Comparison of ENCODE assay signal across 7 cellular contexts in the genomic region with DNA sequence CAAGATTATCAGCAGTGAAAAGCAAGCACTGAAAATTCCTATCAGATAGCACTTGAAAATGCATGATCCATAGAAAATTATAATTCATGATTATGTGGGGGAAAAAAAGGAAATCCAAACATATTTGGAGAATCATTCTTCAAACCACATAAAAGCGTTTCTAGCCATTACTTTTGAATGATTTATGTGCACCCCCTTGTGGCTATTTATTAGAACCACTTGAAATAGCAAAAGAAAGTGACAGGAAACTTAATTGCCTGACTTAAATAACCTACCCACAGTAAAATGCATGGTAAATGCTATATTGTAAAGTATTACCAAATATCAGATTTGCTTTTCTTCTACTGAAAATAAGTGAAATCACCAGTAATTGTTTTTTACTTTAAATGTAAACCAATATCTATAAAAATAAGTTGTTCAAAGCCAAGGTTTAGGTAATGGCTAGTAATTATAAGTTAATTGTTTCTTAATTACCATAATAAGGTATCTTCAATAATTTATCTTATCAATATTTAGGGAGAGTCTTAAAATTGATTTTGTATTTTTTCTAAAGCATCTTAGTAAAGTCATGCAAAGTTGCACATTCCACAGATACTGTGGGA.
DNase-seq lines count a peak whose midpoint lies in the region; ATAC-seq and TF ChIP-seq lines count a peak whose summit lies in the region.

No MANE protein-coding gene starts in this region.

- H3K9me3 ChIP-seq in Panc1 (ENCODE audit: control insufficient read depth, insufficient read depth, low read depth, low read length) = no peaks in the 10 kb centered on the region
- H3K9me3 ChIP-seq in esophagus muscularis mucosa = no peaks in the 10 kb centered on the region

- intact Hi-C loops in Panc1 (cut with micrococcal nuclease; ENCODE audit: unreplicated experiment) = loop anchor here (1.0 to 2.0 kb wide), 3 partner anchors 75 to 279 kb away; no protein-coding TSS in a partner anchor
- intact Hi-C loops in esophagus muscularis mucosa (cut with DNase I) = loop anchor here (2.0 kb wide), 2 partner anchors 171 to 279 kb away; no protein-coding TSS in a partner anchor

- no peak for ATAC-seq in Panc1

- H3K4me1 ChIP-seq in Panc1 (ENCODE audit: control insufficient read depth, insufficient read depth, low read length) = no peaks in the 10 kb centered on the region; the same call in none of the 2 replicates
- H3K4me1 ChIP-seq in esophagus muscularis mucosa = no peaks in the 10 kb centered on the region

- no peak for TF ChIP-seq EP300 in esophagus muscularis mucosa (IDR thresholded peaks at IDR 0.05)

- WGBS in esophagus muscularis mucosa = 0% methylated on average over 1 of the region's 1 CpG

- no TSS peak for BruUV-seq in Panc1 (replicated peaks; lab: Mats Ljungman, UMichigan)

- TF ChIP-seq CTCF in GM13977 (IDR thresholded peaks at IDR 0.05; ENCODE audit: extremely low read depth, insufficient read depth, missing control alignments) (peak; percentile 46), Panc1 (IDR thresholded peaks at IDR 0.05) (peak; percentile 69; the same call in 1 of the 2 replicates), esophagus muscularis mucosa (IDR thresholded peaks at IDR 0.05) (peak; percentile 67 to 71 (median 70)), retinal pigment epithelial cell (conservative IDR thresholded peaks at IDR 0.05; ENCODE audit: low read depth, low read length) (peak; percentile 59)

- H3K4me3 ChIP-seq in Jurkat, Clone E6-1 (ENCODE audit: low read length) = no peak overlapping the region
- H3K4me3 ChIP-seq in Panc1 (ENCODE audit: low read depth in 2 of 2, low read length in 2 of 2) (no peak overlapping the region), esophagus muscularis mucosa (no peak overlapping the region), retinal pigment epithelial cell (ENCODE audit: low read length) (no peak overlapping the region)

- no peaks in the 10 kb centered on the region for H3K27me3 ChIP-seq in Panc1 (ENCODE audit: control insufficient read depth, insufficient read depth, low read length)
- H3K27me3 ChIP-seq in esophagus muscularis mucosa = no peaks in the 10 kb centered on the region

- no peak for TF ChIP-seq POLR2A in esophagus muscularis mucosa (IDR thresholded peaks at IDR 0.05; ENCODE audit: low read depth)

- CTCF ChIA-PET in Panc1 (lab: Charles Lee) = no interaction called here

- POLR2A ChIA-PET in Panc1 (lab: Charles Lee) = no interaction called here

- no peak overlapping the region for H3K27ac ChIP-seq in Panc1 (ENCODE audit: low read length)
- H3K27ac ChIP-seq in esophagus muscularis mucosa (replicated peaks in 1 of 4) = no peak overlapping the region

- no peaks in the 10 kb centered on the region for H3K36me3 ChIP-seq in Panc1 (ENCODE audit: control insufficient read depth, insufficient read depth, low read length)
- H3K36me3 ChIP-seq in esophagus muscularis mucosa = no peaks in the 10 kb centered on the region

- in situ Hi-C loops in GM13977 (cut with MboI; ENCODE audit: low pct_unique_long_range_greater_than_20kb, low sequenced_read_pairs, unreplicated experiment) (loop anchor here (25.0 kb wide), 2 partner anchors 93 to 268 kb away; no protein-coding TSS in a partner anchor), Panc1 (cut with HindIII; ENCODE audit: low pct_unique_long_range_greater_than_20kb, low sequenced_read_pairs) (no loop called here)

- DNase-seq in GM13977 (ENCODE audit: low spot score) (peak; percentile 10), Panc1 (ENCODE audit: low read depth, low spot score) (no peak), esophagus muscularis mucosa (ENCODE audit: extremely low spot score) (no peak), retinal pigment epithelial cell (ENCODE audit: low read depth) (no peak), T1000 (lab: John Stamatoyannopoulos, UW) (no peak)
- peak; percentile 37 for DNase-seq in Jurkat, Clone E6-1 (ENCODE audit: low read depth, low spot score)
- DNase-seq in effector CD8-positive, alpha-beta T cell (lab: John Stamatoyannopoulos, UW) = no peak

Comparison
In these comparisons a context has a peak if more than half of its experiments do, and no peak if none do; other contexts are left out.
1. DNase-seq: peak in GM13977 (single experiment) and Jurkat, Clone E6-1 (single experiment); none in Panc1 (single experiment), esophagus muscularis mucosa (single experiment), retinal pigment epithelial cell (single experiment), T1000 (single experiment) and effector CD8-positive, alpha-beta T cell (single experiment).
2. Peak in every context shown above with its lines, with median percentiles within 50 percentile points of each other: CTCF ChIP-seq.